20 cellular contexts compared by ENCODE assay signal in genomic region chr15:95468820-95469219, GRCh38.
DNase-seq lines count a peak whose midpoint lies in the region; ATAC-seq, FAIRE-seq and TF ChIP-seq lines count a peak whose summit lies in the region.
"Had no signal": no experiment of that assay in that cellular context is flagged by ENCODE, and none has a peak within 500 bp of the region (broad histone marks: within the 10 kb centered on the region; RNA-seq: fewer than 3 reads in every experiment).

No MANE protein-coding gene starts in this region.

- no peaks in the 10 kb centered on the region for H3K4me1 ChIP-seq in GM23338 (ENCODE audit: insufficient read depth)
- H3K4me1 ChIP-seq in K562 (replicated peaks in 1 of 2; ENCODE audit: control insufficient read depth in 2 of 2, insufficient read depth in 2 of 2, low read length in 2 of 2), result no peaks in the 10 kb centered on the region
- no peaks in the 10 kb centered on the region for H3K4me1 ChIP-seq in transverse colon

- no peaks in the 10 kb centered on the region for H3K9me3 ChIP-seq in K562 (replicated peaks; ENCODE audit: control insufficient read depth, insufficient read depth, low read depth, low read length)
- H3K9me3 ChIP-seq in transverse colon, result no peaks in the 10 kb centered on the region
- H3K9me3 ChIP-seq: Caco-2, SK-N-SH had no signal

- no peak overlapping the region for H3K27ac ChIP-seq in GM23338 (ENCODE audit: low read depth)
- no peak overlapping the region for H3K27ac ChIP-seq in K562 (ENCODE audit: extremely low read depth, low read depth, low read length)
- H3K27ac ChIP-seq in transverse colon, result no peak overlapping the region
- H3K27ac ChIP-seq: HL-60 had no signal

- H3K27me3 Mint-ChIP-seq in GM23338 (ENCODE audit: insufficient read depth, low read depth, poor library complexity), result peaks cover 4% of the 10 kb centered on the region
- H3K27me3 Mint-ChIP-seq: B cell; CD4-positive, CD25-positive, alpha-beta regulatory T cell; IgD-negative memory B cell had no signal

- H4K20me1 ChIP-seq in GM23338 (replicated peaks; ENCODE audit: insufficient read depth) (no peaks in the 10 kb centered on the region), K562 (replicated peaks; ENCODE audit: control insufficient read depth, insufficient read depth, low read length) (no peaks in the 10 kb centered on the region)

- no peaks in the 10 kb centered on the region for H3K79me2 ChIP-seq in GM23338 (replicated peaks; ENCODE audit: insufficient read depth)
- H3K79me2 ChIP-seq in K562 (ENCODE audit: control insufficient read depth, insufficient read depth, low read length), result no peaks in the 10 kb centered on the region

- TF ChIP-seq CTCF in GM23338 (conservative IDR thresholded peaks at IDR 0.05; ENCODE audit: low read depth in 2 of 2) (no peak), K562 (IDR thresholded peaks at IDR 0.05 in 2 of 3, conservative IDR thresholded peaks at IDR 0.05 in 1 of 3; ENCODE audit: insufficient read depth in 2 of 3, low read depth in 1 of 3, low read length in 3 of 3) (no peak), transverse colon (IDR thresholded peaks at IDR 0.05) (no peak)

- in situ Hi-C loops in K562 (cut with MboI) (no loop called here), transverse colon (cut with MboI; ENCODE audit: low pct_ligation_motif_present in 1 of 4, low pct_unique_long_range_greater_than_20kb in 1 of 4, low sequenced_read_pairs in 3 of 4) (no loop called here)

- H3K36me3 ChIP-seq in GM23338 (ENCODE audit: insufficient read depth) (no peaks in the 10 kb centered on the region), K562 (ENCODE audit: control insufficient read depth, insufficient read depth, low read length) (no peaks in the 10 kb centered on the region), transverse colon (no peaks in the 10 kb centered on the region)

- H3K4me1 Mint-ChIP-seq in GM23338, result peaks cover 3% of the 10 kb centered on the region; the same call in 2 of the 3 replicates
- H3K4me1 Mint-ChIP-seq: B cell, IgD-negative memory B cell had no signal

- H3K4me3 Mint-ChIP-seq in GM23338, result no peak overlapping the region
- H3K4me3 Mint-ChIP-seq: B cell; CD4-positive, CD25-positive, alpha-beta regulatory T cell had no signal

- H3F3A ChIP-seq in GM23338 (replicated peaks; ENCODE audit: low read depth), result no peaks in the 10 kb centered on the region

- TF ChIP-seq POLR2A in K562 (conservative IDR thresholded peaks at IDR 0.05), result no peak
- no peak for TF ChIP-seq POLR2A in transverse colon (IDR thresholded peaks at IDR 0.05)

- no peak for FAIRE-seq in K562 (lab: Jason Lieb, UNC)
- FAIRE-seq: HTR-8/SVneo had no signal

- no TSS peak for BruUV-seq in K562 (replicated peaks; lab: Mats Ljungman, UMichigan)

- intact Hi-C loops in K562 (cut with micrococcal nuclease) (no loop called here), sciatic nerve (cut with DNase I) (no loop called here), transverse colon (cut with DNase I; ENCODE audit: low total_unique reads) (loop anchor here (5.0 kb wide), 1 partner anchor 263 kb away; no protein-coding TSS in a partner anchor)

- POLR2A ChIA-PET in K562 (lab: Yijun Ruan, JAX), result no interaction called here

- no peaks in the 10 kb centered on the region for H3K9me1 ChIP-seq in K562 (ENCODE audit: control insufficient read depth, insufficient read depth, low read length)

- TF ChIP-seq EP300 in K562 (IDR thresholded peaks at IDR 0.05; ENCODE audit: low read length) (no peak), transverse colon (IDR thresholded peaks at IDR 0.05; ENCODE audit: low read depth) (no peak)

- H3K27ac Mint-ChIP-seq in GM23338, result no peak overlapping the region
- H3K27ac Mint-ChIP-seq: B cell; CD4-positive, CD25-positive, alpha-beta regulatory T cell; IgD-negative memory B cell had no signal

- H3K9me2 ChIP-seq in GM23338 (ENCODE audit: insufficient read depth), result no peaks in the 10 kb centered on the region
- H3K9me2 ChIP-seq: SK-N-SH had no signal

- DNase-seq in GM23338 (ENCODE audit: low spot score) (peak; percentile 25), K562 (ENCODE audit: extremely low read depth in 1 of 4, low spot score in 3 of 4) (no peak), left kidney (ENCODE audit: low read depth, low spot score) (peak; percentile 64), sciatic nerve (ENCODE audit: low spot score) (no peak), transverse colon (no peak)
- no peak for DNase-seq in stimulated activated CD4-positive, alpha-beta T cell treated with anti-CD3 and anti-CD28 coated beads, Interleukin-2, amount 100 ng/mL, for 24 hours
- DNase-seq: Caco-2; CD4-positive, CD25-positive, alpha-beta regulatory T cell; HCEC 1CT; NCI-H1417 treated with DMSO at 0.1 percent for 48 hours; NCI-H2029; NCI-H510A; Right ventricle myocardium superior; SK-N-SH had no signal

- CTCF ChIA-PET in K562 (lab: Yijun Ruan, JAX; ENCODE audit: low intra/inter-chr PET ratio), result no interaction called here

- no peaks in the 10 kb centered on the region for H3K9me3 Mint-ChIP-seq in GM23338

- ATAC-seq in GM23338 (peak; percentile 94), K562 (peak; percentile 21; the same call in 1 of the 3 replicates), sciatic nerve (peak; percentile 64), HG03108 (IDR thresholded peaks at IDR 0.05; ENCODE audit: unreplicated experiment) (no peak)
- ATAC-seq: Panc1 had no signal

- H2AFZ ChIP-seq in GM23338 (peak overlapping the region; percentile 74; the same call in 1 of the 2 replicates), K562 (ENCODE audit: low read depth, low read length) (no peak overlapping the region)

- H3K4me2 ChIP-seq in GM23338 (no peak overlapping the region), K562 (ENCODE audit: insufficient read depth, low read length) (no peak overlapping the region)
- H3K4me2 ChIP-seq: SK-N-SH had no signal

- no peak overlapping the region for H3K9ac ChIP-seq in K562 (ENCODE audit: insufficient read depth in 1 of 2, low read depth in 2 of 2, low read length in 2 of 2)
- H3K9ac ChIP-seq: SK-N-SH had no signal

- H3K27me3 ChIP-seq in GM23338 (ENCODE audit: insufficient read depth) (no peaks in the 10 kb centered on the region), K562 (ENCODE audit: control insufficient read depth in 2 of 2, insufficient read depth in 2 of 2, low read length in 2 of 2) (peaks cover 0 to 11% of the 10 kb centered on the region in 2 experiments; a peak in 3 of 5 replicates), transverse colon (no peaks in the 10 kb centered on the region)

- 7% methylated on average over 12 of the region's 12 CpGs for WGBS in K562 (ENCODE audit: insufficient coverage, low coverage, missing lambda C conversion rate)
- WGBS in transverse colon (ENCODE audit: low coverage in 1 of 2), 2 donors, result 79 to 100% methylated on average over 1 to 12 of the region's 12 CpGs

- H3K4me3 ChIP-seq in GM23338 (no peak overlapping the region), K562 (no peak overlapping the region), transverse colon (no peak overlapping the region)

- no peak for TF ChIP-seq RAD21 in K562 (CRISPR knock-in tag; conservative IDR thresholded peaks at IDR 0.05 in 1 of 2, IDR thresholded peaks at IDR 0.05 in 1 of 2)

- no peaks in the 10 kb centered on the region for H3K36me3 Mint-ChIP-seq in GM23338 (ENCODE audit: low read depth)
- H3K36me3 Mint-ChIP-seq: CD4-positive, CD25-positive, alpha-beta regulatory T cell; IgD-negative memory B cell had no signal

TF ChIP-seq in GM23338, 12 proteins besides CTCF, POLR2A, EP300 and RAD21:
- TF ChIP-seq ZNF331 (CRISPR knock-in tag; IDR thresholded peaks at IDR 0.05; ENCODE audit: low read depth), result no peak

TF ChIP-seq in K562, 482 proteins besides CTCF, POLR2A, EP300 and RAD21:
- TF ChIP-seq ZNF217 (CRISPR knock-in tag; IDR thresholded peaks at IDR 0.05), result no peak
- TF ChIP-seq ZNF263 (CRISPR knock-in tag; IDR thresholded peaks at IDR 0.05; ENCODE audit: borderline replicate concordance), result 0 out of 2 replicates have a peak, but pooled peaks have one; percentile 27
TF ChIP-seq in K562: peak in this region for 1.

Comparison
In these comparisons a context has a peak if more than half of its experiments do, and no peak if none do; other contexts are left out.
1. DNase-seq: peak in GM23338 (single experiment) and left kidney (single experiment); none in K562 (0 of 4), sciatic nerve (single experiment), stimulated activated CD4-positive, alpha-beta T cell treated with anti-CD3 and anti-CD28 coated beads, Interleukin-2, amount 100 ng/mL, for 24 hours (0 of 2) and transverse colon (single experiment).